Comparison of ENCODE assay signal across 7 cellular contexts in the genomic region with DNA sequence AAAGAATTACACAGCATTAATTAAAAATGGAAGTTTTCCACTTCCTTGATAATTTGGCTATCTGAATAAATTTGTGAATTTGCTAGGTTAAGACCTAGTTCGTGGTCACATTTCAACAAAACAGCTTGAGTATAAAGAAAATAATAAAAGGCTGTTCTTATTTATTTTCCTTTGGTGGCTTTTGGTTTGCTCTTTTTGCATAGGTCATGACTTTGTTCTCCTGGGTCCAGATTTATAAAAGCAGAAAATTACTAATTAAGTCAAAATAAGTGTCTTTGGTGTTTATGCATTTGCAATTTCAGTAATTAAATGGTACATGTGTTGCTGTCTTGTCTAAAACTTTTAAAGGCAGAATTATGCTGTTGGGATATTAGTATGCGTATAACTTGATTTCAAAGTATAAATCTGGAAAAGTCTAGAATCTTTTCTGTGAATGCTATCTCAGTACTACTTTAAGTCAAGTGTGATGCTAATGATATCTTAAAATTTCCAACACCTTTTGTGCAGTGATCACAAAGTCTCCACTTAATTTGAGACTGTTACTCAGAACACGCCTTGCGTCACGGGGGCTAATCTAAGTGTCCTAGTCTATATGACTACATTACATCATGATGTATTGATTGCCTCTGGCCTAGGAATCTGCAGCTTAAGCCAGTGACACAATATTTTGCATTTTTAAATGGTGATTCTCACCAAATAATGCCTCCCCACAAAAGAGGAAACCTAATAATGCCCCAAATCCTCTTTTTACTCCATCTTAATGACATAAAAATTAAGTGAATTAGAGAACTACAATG. TPM values are rescaled to one million over a fixed set of nuclear protein-coding genes. Genes with fewer than 3 reads are reported as not detected.
DNase-seq lines count a peak whose midpoint lies in the region; ATAC-seq, FAIRE-seq and TF ChIP-seq lines count a peak whose summit lies in the region.

No MANE protein-coding gene starts in this region.

- H4K91ac ChIP-seq in H9 (ENCODE audit: insufficient read length, low read depth, low read length): no peak overlapping the region

- no peak overlapping the region for H2BK5ac ChIP-seq in H9 (ENCODE audit: insufficient read length, low read length)

- no peaks in the 10 kb centered on the region for H3K27me3 Mint-ChIP-seq in H9 (ENCODE audit: low read depth)

- no peak overlapping the region for H3K56ac ChIP-seq in H9 (ENCODE audit: insufficient read length, low read depth, low read length)

- H3K79me2 ChIP-seq in H9 (ENCODE audit: insufficient read depth, low read length): peaks cover 32% of the 10 kb centered on the region; the same call in 1 of the 2 replicates

- peak overlapping the region; percentile 51 for H3K9ac ChIP-seq in H9 (ENCODE audit: extremely low read depth, insufficient read length, low read length)
- peak overlapping the region; percentile 94 for H3K9ac ChIP-seq in SK-N-MC (ENCODE audit: insufficient read length)

- H3K27me3 ChIP-seq in H9 (ENCODE audit: insufficient read depth, low read length) (no peaks in the 10 kb centered on the region), small intestine (ENCODE audit: control insufficient read depth in 2 of 2, insufficient read depth in 2 of 2, low read length in 2 of 2) (no peaks in the 10 kb centered on the region)

- H3K36me3 Mint-ChIP-seq in H9 (ENCODE audit: insufficient read depth in 1 of 3, low read depth in 3 of 3): peaks cover 6 to 29% (median 22%) of the 10 kb centered on the region in 3 experiments; a peak in 6 of 7 replicates

- no peak for ATAC-seq in HG02885 (IDR thresholded peaks at IDR 0.05; ENCODE audit: poor library complexity, unreplicated experiment)
- ATAC-seq in GM19328 (IDR thresholded peaks at IDR 0.05; ENCODE audit: unreplicated experiment): no peak

- peak overlapping the region; percentile 75 to 96 for H3K4me3 Mint-ChIP-seq in H9

- no peak overlapping the region for H3T11ph ChIP-seq in H9 (ENCODE audit: low read length)

- no peak overlapping the region for H3K14ac ChIP-seq in H9 (ENCODE audit: insufficient read depth, low read length)

- H3K23ac ChIP-seq in H9 (ENCODE audit: insufficient read length, low read depth, low read length): no peak overlapping the region

- H3K4me1 ChIP-seq in H9 (ENCODE audit: insufficient read depth, low read length) (peaks cover 10% of the 10 kb centered on the region), small intestine (ENCODE audit: control insufficient read depth in 2 of 2, insufficient read depth in 1 of 2, low read depth in 1 of 2, low read length in 1 of 2) (peaks cover 0 to 12% of the 10 kb centered on the region in 2 donors)

- H3K27ac Mint-ChIP-seq in H9: peak overlapping the region; percentile 6 to 62 (median 6); a peak in 2 of 7 replicates

- no peak overlapping the region for H4K8ac ChIP-seq in H9 (replicated peaks; ENCODE audit: insufficient read length, low read depth, low read length)

- no peak overlapping the region for H2BK15ac ChIP-seq in H9 (ENCODE audit: low read depth, low read length)

- H3K79me1 ChIP-seq in H9 (ENCODE audit: insufficient read depth, low read depth, low read length, poor library complexity, severe bottlenecking): no peaks in the 10 kb centered on the region

- H2BK120ac ChIP-seq in H9 (ENCODE audit: low read depth, low read length, poor library complexity, severe bottlenecking): no peak overlapping the region

- TF ChIP-seq CTCF in H9 (conservative IDR thresholded peaks at IDR 0.05): no peak

- no peak overlapping the region for H2BK20ac ChIP-seq in H9 (ENCODE audit: low read depth, low read length, poor library complexity, severe bottlenecking)

- H3K9me3 ChIP-seq in H9 (ENCODE audit: control insufficient read depth, low read depth, low read length) (no peaks in the 10 kb centered on the region), SK-N-MC (ENCODE audit: low read depth, low read length) (no peaks in the 10 kb centered on the region), small intestine (ENCODE audit: control insufficient read depth, low read depth) (no peaks in the 10 kb centered on the region)

- H3K23me2 ChIP-seq in H9 (ENCODE audit: insufficient read length, low read depth, low read length, poor library complexity, severe bottlenecking): peaks cover 3% of the 10 kb centered on the region

- no peak overlapping the region for H4K5ac ChIP-seq in H9 (ENCODE audit: insufficient read length, low read depth, low read length)

- peaks cover 2 to 3% of the 10 kb centered on the region in 2 experiments; a peak in 4 of 5 replicates for H3K9me3 Mint-ChIP-seq in H9

- no peak overlapping the region for H3K18ac ChIP-seq in H9 (ENCODE audit: insufficient read length, low read depth, low read length)

- peak overlapping the region; percentile 95 for H3K4me3 ChIP-seq in SK-N-MC
- no peak overlapping the region for H3K4me3 ChIP-seq in small intestine (ENCODE audit: low read depth in 1 of 2, low read length in 2 of 2)

- no peak for DNase-seq in H9
- no peak for DNase-seq in SK-N-MC (ENCODE audit: low read depth, low spot score)
- DNase-seq in epithelial cell of prostate (ENCODE audit: low read depth, low spot score): no peak
- peak; percentile 52 for DNase-seq in small intestine
- DNase-seq in T-helper 9 cell: no peak

- no peak for FAIRE-seq in small intestine (lab: Jason Lieb, UNC)

- WGBS in H9 (ENCODE audit: extremely low coverage, insufficient read length, low lambda C conversion rate): no CpG with 5 or more reads among the region's 5 CpGs
- 32 to 43% (median 34%) methylated on average over 5 of the region's 5 CpGs for WGBS in small intestine, 3 donors

- no peak overlapping the region for H2AFZ ChIP-seq in H9 (ENCODE audit: low read length)

- no peak overlapping the region for H3K4ac ChIP-seq in H9 (ENCODE audit: low read depth, low read length)

- H3K4me2 ChIP-seq in H9 (ENCODE audit: insufficient read depth, insufficient read length, low read length): peak overlapping the region; percentile 21

- no peak overlapping the region for H2AK5ac ChIP-seq in H9 (ENCODE audit: insufficient read length, low read length)

- H4K20me1 ChIP-seq in H9 (ENCODE audit: control insufficient read depth, insufficient read depth, insufficient read length): no peaks in the 10 kb centered on the region

- peaks cover 32% of the 10 kb centered on the region for H3K36me3 ChIP-seq in SK-N-MC (ENCODE audit: insufficient read depth, low read length)
- H3K36me3 ChIP-seq in small intestine (ENCODE audit: control insufficient read depth in 2 of 2, insufficient read depth in 2 of 2, low read length in 2 of 2): peaks cover 0 to 5% of the 10 kb centered on the region in 2 donors

- H2BK12ac ChIP-seq in H9 (ENCODE audit: insufficient read length, low read depth, low read length): no peak overlapping the region

- H3K27ac ChIP-seq in H9 (ENCODE audit: insufficient read length, low read depth, low read length): no peak overlapping the region
- peak overlapping the region; percentile 96; the same call in 1 of the 2 replicates for H3K27ac ChIP-seq in SK-N-MC
- peak overlapping the region; percentile 81 for H3K27ac ChIP-seq in epithelial cell of prostate
- peak overlapping the region in 1 of 2 donors; percentile 44 for H3K27ac ChIP-seq in small intestine (ENCODE audit: low read depth in 1 of 2, low read length in 1 of 2)

- H3K4me1 Mint-ChIP-seq in H9: peaks cover 50 to 61% of the 10 kb centered on the region in 2 experiments

RNA-seq across cellular contexts. Expression of a gene that starts 41.0 kb away (rescaled TPM):
- 918 and 920 TPM in 2 replicates for total RNA-seq in H9 (2021)
- polyA plus RNA-seq in small intestine: 100 to 1,000 TPM; 493 to 875 (median 519) TPM

RNA-seq across cellular contexts. Expression of a gene that starts 42.9 kb away (rescaled TPM):
- total RNA-seq in H9 (2021): 8.6 and 11.3 TPM in 2 replicates
- polyA plus RNA-seq in small intestine: under 1 TPM in 1 of 3 donors, not detected in 2; 0.37 TPM
